29 cellular contexts compared by ENCODE assay signal in the genomic region with DNA sequence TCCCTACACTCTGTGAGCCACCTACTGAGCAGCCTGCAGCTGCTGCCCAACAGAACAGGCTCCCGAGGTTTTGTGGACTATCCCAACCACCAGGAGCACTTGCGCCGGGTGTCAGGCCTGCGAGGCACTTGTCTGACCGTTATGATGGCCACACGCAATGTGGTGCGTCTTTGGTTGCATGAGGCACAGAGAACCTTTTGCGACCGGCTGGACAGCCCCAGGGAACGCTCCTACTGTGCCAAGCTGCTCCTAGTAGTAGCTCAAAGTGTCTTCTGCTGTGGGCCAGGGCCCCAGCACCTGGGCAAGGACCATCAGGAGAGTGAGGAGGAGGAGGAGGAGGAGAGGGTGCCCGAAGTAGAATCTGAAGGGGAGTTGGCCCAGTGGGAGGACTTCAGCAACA.
"Had no signal": no experiment of that assay in that cellular context is flagged by ENCODE, and none has a peak within 500 bp of the region (broad histone marks: within the 10 kb centered on the region; RNA-seq: fewer than 3 reads in every experiment).

No MANE protein-coding gene starts in this region.

- H3K4me1 Mint-ChIP-seq: activated CD4-positive, alpha-beta T cell treated with anti-CD3 and anti-CD28 coated beads for 36 hours; activated CD4-positive, alpha-beta T cell treated with anti-CD3 and anti-CD28 coated beads, Interleukin-2, amount 10 ng/mL, durations not matched to agents 24 days and 14 days; activated CD8-positive, alpha-beta memory T cell treated with anti-CD3 and anti-CD28 coated beads, Interleukin-2, amount 10 ng/mL, durations not matched to agents 7 days and 5 days; activated naive CD4-positive, alpha-beta T cell treated with anti-CD3 and anti-CD28 coated beads, Interleukin-2, amount 50 U/mL, for 24 hours; activated naive CD8-positive, alpha-beta T cell treated with anti-CD3 and anti-CD28 coated beads for 36 hours; activated naive CD8-positive, alpha-beta T cell treated with anti-CD3 and anti-CD28 coated beads, Interleukin-2, amount 50 U/mL, for 24 hours; brain had no signal

- H3K27ac Mint-ChIP-seq: activated CD4-positive, alpha-beta memory T cell treated with anti-CD3 and anti-CD28 coated beads for 36 hours; activated CD4-positive, alpha-beta T cell treated with anti-CD3 and anti-CD28 coated beads for 36 hours; activated CD4-positive, alpha-beta T cell treated with anti-CD3 and anti-CD28 coated beads, Interleukin-2, amount 10 ng/mL, durations not matched to agents 24 days and 14 days; activated CD8-positive, alpha-beta memory T cell treated with anti-CD3 and anti-CD28 coated beads, Interleukin-2, amount 10 ng/mL, durations not matched to agents 7 days and 5 days; activated CD8-positive, alpha-beta T cell treated with anti-CD3 and anti-CD28 coated beads, Interleukin-2, amount 10 ng/mL, durations not matched to agents 7 days and 5 days; activated naive CD4-positive, alpha-beta T cell treated with anti-CD3 and anti-CD28 coated beads for 36 hours; activated naive CD4-positive, alpha-beta T cell treated with anti-CD3 and anti-CD28 coated beads, Interleukin-2, amount 50 U/mL, for 24 hours; activated naive CD8-positive, alpha-beta T cell treated with anti-CD3 and anti-CD28 coated beads for 36 hours; activated naive CD8-positive, alpha-beta T cell treated with anti-CD3 and anti-CD28 coated beads, Interleukin-2, amount 50 U/mL, for 24 hours; activated T-helper 1 cell treated with anti-CD3 and anti-CD28 coated beads, Interleukin-12 subunit alpha, Interleukin-12 subunit beta, Interleukin-2, Interleukin-4 antibody, amounts not matched to agents 30 ng/mL and 10 ng/mL and 1 ng/mL, durations not matched to agents 14 hours and 24 hours and 36 hours; activated T-helper 2 cell treated with anti-CD3 and anti-CD28 coated beads, Interferon-gamma antibody, Interleukin-2, Interleukin-4, amounts not matched to agents 10 μg/mL and 5 μg/mL and 100 μg/mL, durations not matched to agents 14 hours and 24 hours and 36 hours; brain had no signal

- H3K36me3 Mint-ChIP-seq: activated CD8-positive, alpha-beta memory T cell treated with anti-CD3 and anti-CD28 coated beads, Interleukin-2, amount 10 ng/mL, durations not matched to agents 7 days and 5 days; activated naive CD8-positive, alpha-beta T cell treated with anti-CD3 and anti-CD28 coated beads for 36 hours; brain had no signal

- H3K27ac ChIP-seq: adrenal gland, breast epithelium, cardiac muscle cell, colonic mucosa had no signal

- H3K27me3 ChIP-seq: adrenal gland, breast epithelium, cardiac muscle cell, colonic mucosa had no signal

- H3K27me3 Mint-ChIP-seq: activated CD4-positive, alpha-beta memory T cell treated with anti-CD3 and anti-CD28 coated beads for 36 hours; activated CD4-positive, alpha-beta T cell treated with anti-CD3 and anti-CD28 coated beads for 36 hours; activated CD4-positive, alpha-beta T cell treated with anti-CD3 and anti-CD28 coated beads, Interleukin-2, amount 10 ng/mL, durations not matched to agents 24 days and 14 days; activated CD8-positive, alpha-beta memory T cell treated with anti-CD3 and anti-CD28 coated beads, Interleukin-2, amount 10 ng/mL, durations not matched to agents 7 days and 5 days; activated naive CD4-positive, alpha-beta T cell treated with anti-CD3 and anti-CD28 coated beads, Interleukin-2, amount 50 U/mL, for 24 hours; activated naive CD8-positive, alpha-beta T cell treated with anti-CD3 and anti-CD28 coated beads for 36 hours; activated naive CD8-positive, alpha-beta T cell treated with anti-CD3 and anti-CD28 coated beads, Interleukin-2, amount 50 U/mL, for 24 hours; brain had no signal

- H3K4me1 ChIP-seq: adrenal gland, breast epithelium, colonic mucosa had no signal

- DNase-seq: activated CD4-positive, alpha-beta memory T cell treated with anti-CD3 and anti-CD28 coated beads for 36 hours; activated CD4-positive, alpha-beta T cell treated with anti-CD3 and anti-CD28 coated beads for 36 hours; activated CD4-positive, alpha-beta T cell treated with anti-CD3 and anti-CD28 coated beads, Interleukin-2, amount 10 ng/mL, durations not matched to agents 24 days and 14 days; activated CD4-positive, CD25-positive, alpha-beta regulatory T cell; activated CD4-positive, CD25-positive, alpha-beta regulatory T cell treated with anti-CD3 and anti-CD28 coated beads, Interleukin-2, amount 50 U/mL, for 72 hours; activated CD8-positive, alpha-beta memory T cell treated with anti-CD3 and anti-CD28 coated beads, Interleukin-2, amount 10 ng/mL, durations not matched to agents 7 days and 5 days; activated CD8-positive, alpha-beta memory T cell treated with anti-CD3 and anti-CD28 coated beads, Interleukin-2, amount 50 U/mL, for 4 hours; activated effector memory CD4-positive, alpha-beta T cell treated with anti-CD3 and anti-CD28 coated beads, Interleukin-2, amount 50 U/mL, for 16 hours; activated naive CD4-positive, alpha-beta T cell treated with anti-CD3 and anti-CD28 coated beads for 36 hours; activated naive CD8-positive, alpha-beta T cell treated with anti-CD3 and anti-CD28 coated beads for 36 hours; activated naive CD8-positive, alpha-beta T cell treated with anti-CD3 and anti-CD28 coated beads, Interleukin-2, amount 50 U/mL, for 24 hours; activated T-cell treated with anti-CD3 and anti-CD28 coated beads, Interleukin-2, amount 50 U/mL, for 1 hour; activated T-cell treated with anti-CD3 and anti-CD28 coated beads, Interleukin-2, amount 50 U/mL, for 48 hours; adrenal gland; amygdala; central memory CD4-positive, alpha-beta T cell; cerebellar nuclear complex; colonic mucosa; effector CD8-positive, alpha-beta T cell; foreskin fibroblast; T-helper 2 cell had no signal

- H3K36me3 ChIP-seq: adrenal gland, breast epithelium, cardiac muscle cell, colonic mucosa had no signal

- H3K4me3 ChIP-seq: adrenal gland, breast epithelium, cardiac muscle cell, colonic mucosa had no signal

- H3K9me3 Mint-ChIP-seq: activated CD4-positive, alpha-beta memory T cell treated with anti-CD3 and anti-CD28 coated beads for 36 hours; activated CD4-positive, alpha-beta T cell treated with anti-CD3 and anti-CD28 coated beads, Interleukin-2, amount 10 ng/mL, durations not matched to agents 24 days and 14 days; activated naive CD4-positive, alpha-beta T cell treated with anti-CD3 and anti-CD28 coated beads for 36 hours; activated naive CD4-positive, alpha-beta T cell treated with anti-CD3 and anti-CD28 coated beads, Interleukin-2, amount 50 U/mL, for 24 hours; activated naive CD8-positive, alpha-beta T cell treated with anti-CD3 and anti-CD28 coated beads for 36 hours; activated naive CD8-positive, alpha-beta T cell treated with anti-CD3 and anti-CD28 coated beads, Interleukin-2, amount 50 U/mL, for 24 hours; activated T-helper 1 cell treated with anti-CD3 and anti-CD28 coated beads, Interleukin-12 subunit alpha, Interleukin-12 subunit beta, Interleukin-2, Interleukin-4 antibody, amounts not matched to agents 30 ng/mL and 10 ng/mL and 1 ng/mL, durations not matched to agents 14 hours and 24 hours and 36 hours; activated T-helper 2 cell treated with anti-CD3 and anti-CD28 coated beads, Interferon-gamma antibody, Interleukin-2, Interleukin-4, amounts not matched to agents 10 μg/mL and 5 μg/mL and 100 μg/mL, durations not matched to agents 14 hours and 24 hours and 36 hours; brain had no signal

- ATAC-seq: activated CD4-positive, alpha-beta T cell treated with anti-CD3 and anti-CD28 coated beads for 36 hours; activated CD8-positive, alpha-beta memory T cell treated with anti-CD3 and anti-CD28 coated beads, Interleukin-2, amount 10 ng/mL, durations not matched to agents 7 days and 5 days; activated CD8-positive, alpha-beta T cell treated with anti-CD3 and anti-CD28 coated beads, Interleukin-2, amount 10 ng/mL, durations not matched to agents 7 days and 5 days; activated naive CD8-positive, alpha-beta T cell treated with anti-CD3 and anti-CD28 coated beads, Interleukin-2, amount 50 U/mL, for 24 hours; esophagus mucosa had no signal

- H3K4me3 Mint-ChIP-seq: activated CD4-positive, alpha-beta memory T cell treated with anti-CD3 and anti-CD28 coated beads for 36 hours; activated CD4-positive, alpha-beta T cell treated with anti-CD3 and anti-CD28 coated beads for 36 hours; activated CD4-positive, alpha-beta T cell treated with anti-CD3 and anti-CD28 coated beads, Interleukin-2, amount 10 ng/mL, durations not matched to agents 24 days and 14 days; activated CD8-positive, alpha-beta memory T cell treated with anti-CD3 and anti-CD28 coated beads, Interleukin-2, amount 10 ng/mL, durations not matched to agents 7 days and 5 days; activated CD8-positive, alpha-beta T cell treated with anti-CD3 and anti-CD28 coated beads, Interleukin-2, amount 10 ng/mL, durations not matched to agents 7 days and 5 days; activated naive CD4-positive, alpha-beta T cell treated with anti-CD3 and anti-CD28 coated beads for 36 hours; activated naive CD4-positive, alpha-beta T cell treated with anti-CD3 and anti-CD28 coated beads, Interleukin-2, amount 50 U/mL, for 24 hours; activated naive CD8-positive, alpha-beta T cell treated with anti-CD3 and anti-CD28 coated beads for 36 hours; activated naive CD8-positive, alpha-beta T cell treated with anti-CD3 and anti-CD28 coated beads, Interleukin-2, amount 50 U/mL, for 24 hours; activated T-helper 1 cell treated with anti-CD3 and anti-CD28 coated beads, Interleukin-12 subunit alpha, Interleukin-12 subunit beta, Interleukin-2, Interleukin-4 antibody, amounts not matched to agents 30 ng/mL and 10 ng/mL and 1 ng/mL, durations not matched to agents 14 hours and 24 hours and 36 hours; brain had no signal

- H3K9me3 ChIP-seq: adrenal gland, breast epithelium, colonic mucosa had no signal
